In genomic region chr18:3012920-3013810, GRCh38 we compare ENCODE assay signal across 8 cellular contexts. TPM values are rescaled to one million over a fixed set of nuclear protein-coding genes. Genes with fewer than 3 reads are reported as not detected.
DNase-seq lines count a peak whose midpoint lies in the region; ATAC-seq and TF ChIP-seq lines count a peak whose summit lies in the region.

LPIN2 (minus strand) TSS chr18:3013144; CDS start chr18:2960840, 52,304 bp downstream.

- TF ChIP-seq CTCF in GM13977 (IDR thresholded peaks at IDR 0.05; ENCODE audit: extremely low read depth, insufficient read depth, missing control alignments) (no peak), adrenal gland (IDR thresholded peaks at IDR 0.05) (no peak), heart left ventricle (IDR thresholded peaks at IDR 0.05) (no peak), transverse colon (IDR thresholded peaks at IDR 0.05) (no peak)

- H3K4me3 ChIP-seq in adrenal gland (peak within 1 kb of the TSS; percentile 45 to 91 (median 69)), heart left ventricle (peak within 1 kb of the TSS; percentile 69 to 100 (median 90)), transverse colon (peak within 1 kb of the TSS; percentile 81 to 98 (median 84))

- no peaks in the 10 kb centered on the region for H3K27me3 ChIP-seq in adrenal gland
- no peaks in the 10 kb centered on the region for H3K27me3 ChIP-seq in heart left ventricle
- H3K27me3 ChIP-seq in transverse colon = no peaks in the 10 kb centered on the region

- H3K4me1 ChIP-seq in adrenal gland (replicated peaks in 1 of 2) = peaks cover 5 to 47% of the 10 kb centered on the region in 2 donors
- peaks cover 0 to 87% (median 28%) of the 10 kb centered on the region in 12 donors for H3K4me1 ChIP-seq in heart left ventricle
- H3K4me1 ChIP-seq in transverse colon = peaks cover 0 to 60% (median 21%) of the 10 kb centered on the region in 4 donors

- H3K9me3 ChIP-seq in adrenal gland (replicated peaks in 1 of 3) (no peaks in the 10 kb centered on the region), heart left ventricle (no peaks in the 10 kb centered on the region), transverse colon (no peaks in the 10 kb centered on the region)

- in situ Hi-C loops in GM13977 (cut with MboI; ENCODE audit: low pct_unique_long_range_greater_than_20kb, low sequenced_read_pairs, unreplicated experiment) = no loop called here
- in situ Hi-C loops in transverse colon (cut with MboI; ENCODE audit: low pct_ligation_motif_present in 1 of 4, low pct_unique_long_range_greater_than_20kb in 1 of 4, low sequenced_read_pairs in 3 of 4) = no loop called here

- DNase-seq in GM13977 (ENCODE audit: low spot score) (peak; percentile 98), NCI-H146 treated with DMSO at 0.1 percent for 48 hours (lab: John Stamatoyannopoulos, UW; ENCODE audit: unreplicated experiment) (peak; percentile 96), T-helper 1 cell (peak; percentile 92 to 97 (median 94)), adrenal gland (peak; percentile 98 to 100 (median 99)), heart left ventricle (peak; percentile 98 to 99 (median 99)), pons (ENCODE audit: low spot score) (peak; percentile 97), transverse colon (peak; percentile 100)

- TF ChIP-seq POLR2A in adrenal gland (IDR thresholded peaks at IDR 0.05) = peak; percentile 83 to 85
- TF ChIP-seq POLR2A in heart left ventricle (IDR thresholded peaks at IDR 0.05) = peak in 1 of 2 donors; percentile 63
- TF ChIP-seq POLR2A in transverse colon (IDR thresholded peaks at IDR 0.05) = peak; percentile 42

- ATAC-seq in HG02884 (IDR thresholded peaks at IDR 0.05; ENCODE audit: unreplicated experiment) = peak; percentile 80
- ATAC-seq in heart left ventricle = peak; percentile 86 to 93 (median 91)

- peak within 1 kb of the TSS; percentile 60 to 98 (median 94) for H3K27ac ChIP-seq in adrenal gland
- peak within 1 kb of the TSS; percentile 82 to 97 (median 94) for H3K27ac ChIP-seq in heart left ventricle
- peak within 1 kb of the TSS; percentile 97 to 100 (median 98) for H3K27ac ChIP-seq in transverse colon

- WGBS in adrenal gland, 4 donors = 1 to 4% (median 2%) methylated on average over 31 to 93 of the region's 93 CpGs
- 1 to 2% (median 1%) methylated on average over 23 to 93 of the region's 93 CpGs for WGBS in heart left ventricle, 4 donors
- 2 to 9% methylated on average over 4 to 46 of the region's 93 CpGs for WGBS in transverse colon (ENCODE audit: low coverage in 1 of 2), 2 donors

- H3K36me3 ChIP-seq in adrenal gland (replicated peaks in 1 of 2) = no peaks in the 10 kb centered on the region
- H3K36me3 ChIP-seq in heart left ventricle = peaks cover 0 to 8% (median 0%) of the 10 kb centered on the region in 9 donors
- no peaks in the 10 kb centered on the region for H3K36me3 ChIP-seq in transverse colon

- no peak for TF ChIP-seq EP300 in transverse colon (IDR thresholded peaks at IDR 0.05; ENCODE audit: low read depth)

- intact Hi-C loops in adrenal gland (cut with DNase I) (loop anchor here in 1 of 2 donors (10.0 kb wide), 1 partner anchor 52 kb away; no protein-coding TSS in a partner anchor), heart left ventricle (cut with DNase I) (loop anchor here in 8 of 10 donors (1.0 to 10.0 kb wide), 9 partner anchors 36 to 439 kb away; partner anchors contain the start of genes MYL12A (in 4 of the 8), MYL12B (in 1 of the 8) and TGIF1 (in 1 of the 8)), transverse colon (cut with DNase I; ENCODE audit: low total_unique reads) (no loop called here)

RNA-seq across cellular contexts. Expression of gene LPIN2, which starts in this region (rescaled TPM):
- total RNA-seq in adrenal gland (10 to 100 TPM; 22.9 to 48.6 (median 31.1) TPM), heart left ventricle (10 to 100 TPM in 6 of 9 donors, 1 to 10 TPM in 3; 6.1 to 21.6 (median 10.9) TPM), transverse colon (100 to 1,000 TPM in 1 of 4 donors, 10 to 100 TPM in 3; 11.1 to 151 (median 87.0) TPM)
- polyA plus RNA-seq in adrenal gland (10 to 100 TPM in 1 of 3 donors, 1 to 10 TPM in 2; 5.2 to 19.6 (median 6.6) TPM), heart left ventricle (10 to 100 TPM in 1 of 2 donors, 1 to 10 TPM in 1; 1.9 to 12.8 TPM)

Comparison
In these comparisons a context has a peak if more than half of its experiments do, and no peak if none do; other contexts are left out.
1. Peak in every context shown above with its lines: DNase-seq, ATAC-seq, H3K4me3 ChIP-seq and H3K27ac ChIP-seq.